Comparison of ENCODE assay signal across 8 cellular contexts in genomic region chr5:113488645-113489184, GRCh38. TPM values are rescaled to one million over a fixed set of nuclear protein-coding genes. Genes with fewer than 3 reads are reported as not detected.
A peak's percentile ranks its signal among the peaks of the same experiment; 100 is the strongest.
DNase-seq lines count a peak whose midpoint lies in the region; ATAC-seq and TF ChIP-seq lines count a peak whose summit lies in the region.

No MANE protein-coding gene starts in this region.

- peak overlapping the region; percentile 99 for H2AFZ ChIP-seq in neuronal stem cell (ENCODE audit: low read length)
- no peak overlapping the region for H2AFZ ChIP-seq in OCI-LY7 (ENCODE audit: low read length)

- peak overlapping the region; percentile 89 for H3K18ac ChIP-seq in neuronal stem cell (ENCODE audit: low read length)

- intact Hi-C loops in Calu3 (cut with micrococcal nuclease; ENCODE audit: unreplicated experiment), result no loop called here
- intact Hi-C loops in OCI-LY7 (cut with micrococcal nuclease; ENCODE audit: unreplicated experiment), result no loop called here

- H4K8ac ChIP-seq in neuronal stem cell (ENCODE audit: low read depth, low read length), result no peak overlapping the region

- DNase-seq in Calu3, result peak; percentile 6
- DNase-seq in NCI-H748 (lab: John Stamatoyannopoulos, UW; ENCODE audit: unreplicated experiment), result peak; percentile 56
- DNase-seq in neuronal stem cell (ENCODE audit: low spot score), result no peak
- no peak for DNase-seq in OCI-LY7 (ENCODE audit: low spot score)
- DNase-seq in erythroblast (lab: John Stamatoyannopoulos, UW), result no peak
- no peak for DNase-seq in UCSD-AML1 (lab: John Stamatoyannopoulos, UW; ENCODE audit: unreplicated experiment)

- ATAC-seq in GM18867 (IDR thresholded peaks at IDR 0.05; ENCODE audit: unreplicated experiment), result no peak

- no peaks in the 10 kb centered on the region for H4K20me1 ChIP-seq in OCI-LY7 (ENCODE audit: insufficient read depth, low read length)

- H2AK5ac ChIP-seq in neuronal stem cell (ENCODE audit: low read depth, low read length), result no peak overlapping the region

- H3K9me2 ChIP-seq in OCI-LY7 (ENCODE audit: insufficient read depth, low read length), result no peaks in the 10 kb centered on the region

- TF ChIP-seq POLR2A in erythroblast (IDR thresholded peaks at IDR 0.05; ENCODE audit: low read length), result no peak

- H3K36me3 ChIP-seq in esophagus (ENCODE audit: control insufficient read depth in 2 of 2, insufficient read depth in 2 of 2, low read length in 1 of 2) (no peaks in the 10 kb centered on the region), neuronal stem cell (replicated peaks in 1 of 2; ENCODE audit: control insufficient read depth in 2 of 2, insufficient read depth in 2 of 2, low read length in 2 of 2) (no peaks in the 10 kb centered on the region), OCI-LY7 (ENCODE audit: insufficient read depth, low read length) (no peaks in the 10 kb centered on the region)

- POLR2A ChIA-PET in OCI-LY7 (lab: Charles Lee), result interaction anchor here (2.0 kb wide), 1 partner anchor 12 kb away, joined by 6 read pairs; no protein-coding TSS in a partner anchor

- H3K9ac ChIP-seq in neuronal stem cell (ENCODE audit: low read depth, low read length, poor library complexity), result peak overlapping the region; percentile 89

- no peak overlapping the region for H3K14ac ChIP-seq in neuronal stem cell (ENCODE audit: low read length)

- no peaks in the 10 kb centered on the region for H3K79me1 ChIP-seq in neuronal stem cell (ENCODE audit: low read depth, low read length)

- H3K4me3 Mint-ChIP-seq in Calu3 (ENCODE audit: low read depth, unreplicated experiment), result peak overlapping the region; percentile 85

- H3K79me2 ChIP-seq in OCI-LY7 (ENCODE audit: insufficient read depth, low read depth, low read length), result no peaks in the 10 kb centered on the region

- H3K9me3 ChIP-seq in esophagus (ENCODE audit: control insufficient read depth in 2 of 2, insufficient read depth in 1 of 2, low read depth in 1 of 2, low read length in 1 of 2) (no peaks in the 10 kb centered on the region), neuronal stem cell (replicated peaks in 1 of 2; ENCODE audit: control insufficient read depth in 2 of 2, insufficient read depth in 1 of 2, low read depth in 1 of 2, low read length in 2 of 2) (peaks cover 7 to 23% of the 10 kb centered on the region in 2 donors), OCI-LY7 (ENCODE audit: low read length) (peaks cover 11% of the 10 kb centered on the region; the same call in 1 of the 2 replicates)

- H3K23ac ChIP-seq in neuronal stem cell (ENCODE audit: low read depth, low read length, poor library complexity), result peak overlapping the region; percentile 35

- peaks cover 17% of the 10 kb centered on the region for H3K4me1 Mint-ChIP-seq in Calu3 (ENCODE audit: low read depth, unreplicated experiment)

- peaks cover 10% of the 10 kb centered on the region for H3K9me3 Mint-ChIP-seq in Calu3 (ENCODE audit: low read depth, unreplicated experiment)

- H3K4me2 ChIP-seq in neuronal stem cell (ENCODE audit: insufficient read depth, low read length, poor library complexity, severe bottlenecking), result peak overlapping the region; percentile 85
- H3K4me2 ChIP-seq in OCI-LY7 (ENCODE audit: low read length), result no peak overlapping the region

- H2BK15ac ChIP-seq in neuronal stem cell (ENCODE audit: low read length), result peak overlapping the region; percentile 91

- no peak overlapping the region for H3K4ac ChIP-seq in neuronal stem cell (ENCODE audit: low read length)

- no peak overlapping the region for H2BK12ac ChIP-seq in neuronal stem cell (ENCODE audit: low read length)

- peak overlapping the region; percentile 38 to 66 for H3K27ac ChIP-seq in esophagus (ENCODE audit: low read depth in 2 of 2, low read length in 1 of 2)
- H3K27ac ChIP-seq in neuronal stem cell (replicated peaks; ENCODE audit: low read length), result no peak overlapping the region
- H3K27ac ChIP-seq in OCI-LY7 (ENCODE audit: low read depth, low read length, poor library complexity, severe bottlenecking), result no peak overlapping the region

- H3K4me3 ChIP-seq in esophagus (ENCODE audit: low read depth in 1 of 2, low read length in 2 of 2), result peak overlapping the region; percentile 79 to 85
- peak overlapping the region; percentile 88 to 91 for H3K4me3 ChIP-seq in neuronal stem cell (ENCODE audit: low read length in 2 of 2)
- H3K4me3 ChIP-seq in OCI-LY7 (ENCODE audit: low read depth, low read length, poor library complexity, severe bottlenecking), result no peak overlapping the region

- H3K27me3 Mint-ChIP-seq in Calu3 (ENCODE audit: unreplicated experiment), result peaks cover 83% of the 10 kb centered on the region

- H4K91ac ChIP-seq in neuronal stem cell (ENCODE audit: low read depth, low read length, poor library complexity), result no peak overlapping the region

- WGBS in esophagus, 2 donors, result 12 to 14% methylated on average over 20 of the region's 20 CpGs
- WGBS in neuronal stem cell (ENCODE audit: extremely low coverage in 2 of 2, insufficient read length in 2 of 2, insufficient replicate concordance in 1 of 2), 2 donors, result no CpG with 5 or more reads among the region's 20 CpGs

- CTCF ChIA-PET in Calu3 (lab: Charles Lee) (no interaction called here), OCI-LY7 (lab: Charles Lee; ENCODE audit: unreplicated experiment) (no interaction called here)

- H3K27me3 ChIP-seq in esophagus (ENCODE audit: control insufficient read depth in 1 of 2, insufficient read depth in 2 of 2, low read length in 2 of 2) (no peaks in the 10 kb centered on the region), neuronal stem cell (ENCODE audit: control insufficient read depth in 3 of 3, insufficient read depth in 3 of 3, low read depth in 1 of 3, low read length in 3 of 3) (peaks cover 0 to 20% (median 10%) of the 10 kb centered on the region in 3 experiments)

- TF ChIP-seq CTCF in Calu3 (IDR thresholded peaks at IDR 0.05; ENCODE audit: unreplicated experiment) (no peak), OCI-LY7 (conservative IDR thresholded peaks at IDR 0.05; ENCODE audit: low read length) (no peak)

- H2BK5ac ChIP-seq in neuronal stem cell (ENCODE audit: low read length), result no peak overlapping the region

- H3K4me1 ChIP-seq in esophagus (ENCODE audit: control insufficient read depth in 2 of 2, insufficient read depth in 2 of 2, low read length in 1 of 2), result peaks cover 5 to 8% of the 10 kb centered on the region in 2 donors
- no peaks in the 10 kb centered on the region for H3K4me1 ChIP-seq in neuronal stem cell (ENCODE audit: control insufficient read depth in 2 of 2, insufficient read depth in 1 of 2, low read depth in 1 of 2, low read length in 2 of 2)
- no peaks in the 10 kb centered on the region for H3K4me1 ChIP-seq in OCI-LY7 (ENCODE audit: insufficient read depth, low read length, poor library complexity, severe bottlenecking)

- no TSS peak for BruUV-seq in Calu3 (replicated peaks; lab: Mats Ljungman, UMichigan)
- BruUV-seq in OCI-LY7 (replicated peaks; lab: Mats Ljungman, UMichigan), result no TSS peak

- no peak overlapping the region for H2BK120ac ChIP-seq in neuronal stem cell (ENCODE audit: low read depth, low read length)

- H3K27ac Mint-ChIP-seq in Calu3 (ENCODE audit: unreplicated experiment), result no peak overlapping the region

- peaks cover 22% of the 10 kb centered on the region for H3K36me3 Mint-ChIP-seq in Calu3 (ENCODE audit: insufficient read depth, unreplicated experiment)

RNA-seq across cellular contexts. Expression of gene MCC, which starts 0.5 kb away (rescaled TPM):
- total RNA-seq in Calu3 (2022), result 2.8 and 3.6 TPM in 2 replicates
- polyA plus RNA-seq in esophagus, result 1 to 10 TPM; 7.2 to 8.3 TPM
- 1.8 TPM for polyA plus RNA-seq in neuronal stem cell (2013, experiment 1 of 2)
- polyA plus RNA-seq in neuronal stem cell (2013, experiment 2 of 2), result 1.9 TPM
- 0.18 TPM in 1 of 2 replicates, not detected in the other for total RNA-seq in OCI-LY7 (2014; rRNA removed; shearing (Covaris generic))
- total RNA-seq in OCI-LY7 (2022), result 0.04 and 0.25 TPM in 2 replicates

RNA-seq across cellular contexts. Expression of gene YTHDC2, which starts 24.8 kb away (rescaled TPM):
- total RNA-seq in Calu3 (2022) (31.1 and 31.8 TPM in 2 replicates), OCI-LY7 (2022) (59.6 and 60.1 TPM in 2 replicates)
- polyA plus RNA-seq in esophagus, result 1 to 10 TPM; 7.5 to 8.9 TPM
- 7.5 TPM for polyA plus RNA-seq in neuronal stem cell (2013, experiment 1 of 2)
- 7.8 TPM for polyA plus RNA-seq in neuronal stem cell (2013, experiment 2 of 2)
- 30.6 and 40.3 TPM in 2 replicates for total RNA-seq in OCI-LY7 (2014; rRNA removed; shearing (Covaris generic))

RNA-seq across cellular contexts. Expression of gene TSSK1B, which starts 53.9 kb away (rescaled TPM):
- total RNA-seq in Calu3 (2022) (not detected in 2 replicates), OCI-LY7 (2022) (not detected in 2 replicates)
- polyA plus RNA-seq in esophagus, result under 1 TPM; 0.01 to 0.20 TPM
- polyA plus RNA-seq in neuronal stem cell (2013, experiment 1 of 2), result not detected
- polyA plus RNA-seq in neuronal stem cell (2013, experiment 2 of 2), result not detected
- total RNA-seq in OCI-LY7 (2014; rRNA removed; shearing (Covaris generic)), result not detected in 2 replicates

Comparison
In these comparisons a context has a peak if more than half of its experiments do, and no peak if none do; other contexts are left out.
1. DNase-seq: peak in Calu3 (single experiment) and NCI-H748 (single experiment); none in neuronal stem cell (single experiment), OCI-LY7 (single experiment), erythroblast (0 of 2) and UCSD-AML1 (single experiment).
2. H3K27ac ChIP-seq: peak in esophagus (2 of 2); none in neuronal stem cell (single experiment) and OCI-LY7 (single experiment).